1 cellular context compared by ENCODE assay signal in the genomic region with DNA sequence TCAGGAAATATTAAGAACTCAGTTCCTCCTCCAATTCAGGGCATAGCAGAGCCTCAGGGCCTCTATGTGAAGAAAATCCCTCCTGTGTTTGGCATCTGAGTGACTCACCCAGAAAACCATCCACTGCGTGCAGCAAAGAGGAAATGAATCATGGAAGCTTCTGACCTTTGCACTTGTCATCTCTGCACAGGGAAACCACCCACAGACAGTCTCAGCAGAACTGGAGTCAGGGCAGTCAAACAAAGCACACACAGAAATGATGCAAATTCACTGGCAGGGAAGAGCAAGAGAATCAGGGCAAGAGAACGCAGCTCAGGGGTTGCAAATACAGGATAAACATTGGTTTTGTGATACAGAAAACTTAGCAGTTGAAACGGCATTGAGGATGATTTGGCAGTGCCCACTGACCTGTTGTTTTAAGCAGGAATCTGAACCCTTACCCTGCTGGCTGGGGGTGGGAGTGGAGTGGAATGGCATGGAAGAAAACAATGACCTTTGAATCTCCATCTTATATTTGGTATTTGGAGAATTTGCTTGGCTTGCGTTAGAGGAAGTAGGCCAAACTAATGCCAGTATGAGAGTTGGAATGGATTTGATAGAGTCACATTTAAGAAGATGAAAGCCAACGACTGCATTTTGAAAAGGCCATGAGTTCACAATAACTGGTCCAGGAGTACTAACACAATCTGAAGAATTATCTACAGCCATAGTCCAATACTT.
A peak's percentile ranks its signal among the peaks of the same experiment; 100 is the strongest.
TF ChIP-seq lines count a peak whose summit lies in the region.

No MANE protein-coding gene starts in this region.

TF ChIP-seq in GM12878, 131 proteins besides CTCF, POLR2A, EP300 and RAD21 (continued from another document):
- TF ChIP-seq, protein P1, sequence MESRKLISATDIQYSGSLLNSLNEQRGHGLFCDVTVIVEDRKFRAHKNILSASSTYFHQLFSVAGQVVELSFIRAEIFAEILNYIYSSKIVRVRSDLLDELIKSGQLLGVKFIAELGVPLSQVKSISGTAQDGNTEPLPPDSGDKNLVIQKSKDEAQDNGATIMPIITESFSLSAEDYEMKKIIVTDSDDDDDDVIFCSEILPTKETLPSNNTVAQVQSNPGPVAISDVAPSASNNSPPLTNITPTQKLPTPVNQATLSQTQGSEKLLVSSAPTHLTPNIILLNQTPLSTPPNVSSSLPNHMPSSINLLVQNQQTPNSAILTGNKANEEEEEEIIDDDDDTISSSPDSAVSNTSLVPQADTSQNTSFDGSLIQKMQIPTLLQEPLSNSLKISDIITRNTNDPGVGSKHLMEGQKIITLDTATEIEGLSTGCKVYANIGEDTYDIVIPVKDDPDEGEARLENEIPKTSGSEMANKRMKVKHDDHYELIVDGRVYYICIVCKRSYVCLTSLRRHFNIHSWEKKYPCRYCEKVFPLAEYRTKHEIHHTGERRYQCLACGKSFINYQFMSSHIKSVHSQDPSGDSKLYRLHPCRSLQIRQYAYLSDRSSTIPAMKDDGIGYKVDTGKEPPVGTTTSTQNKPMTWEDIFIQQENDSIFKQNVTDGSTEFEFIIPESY (IDR thresholded peaks at IDR 0.05), result no peak
- TF ChIP-seq BACH1 (IDR thresholded peaks at IDR 0.05; ENCODE audit: borderline replicate concordance) (peak; percentile 85; the same call in 1 of the 2 replicates), NR2F1 (conservative IDR thresholded peaks at IDR 0.05) (peak; percentile 100), IKZF2 (IDR thresholded peaks at IDR 0.05) (peak; percentile 98), ZNF622 (IDR thresholded peaks at IDR 0.05) (no peak), SP1 (IDR thresholded peaks at IDR 0.05; ENCODE audit: low read depth, low read length) (peak; percentile 85), ZNF384 (IDR thresholded peaks at IDR 0.05; ENCODE audit: borderline replicate concordance, low read depth, low read length) (peak; percentile 26; the same call in 1 of the 2 replicates), TCF7 (IDR thresholded peaks at IDR 0.05; ENCODE audit: borderline replicate concordance) (peak; percentile 70), EED (IDR thresholded peaks at IDR 0.05; ENCODE audit: low read depth) (peak; percentile 94), TBL1XR1 (IDR thresholded peaks at IDR 0.05; ENCODE audit: low read depth, low read length) (peak; percentile 65; the same call in 1 of the 2 replicates), KAT2A (conservative IDR thresholded peaks at IDR 0.05; ENCODE audit: control insufficient read depth, low read depth, low read length) (no peak), EGR1 (IDR thresholded peaks at IDR 0.05; ENCODE audit: borderline replicate concordance in 1 of 2, low read depth in 2 of 2, low read length in 2 of 2) (peak in 1 of 2 experiments; percentile 59; a peak in 1 of 3 replicates), IKZF1 (conservative IDR thresholded peaks at IDR 0.05) (peak; percentile 98), ZNF217 (IDR thresholded peaks at IDR 0.05) (0 out of 2 replicates have a peak, but pooled peaks have one; percentile 28), SREBF2 (IDR thresholded peaks at IDR 0.05; ENCODE audit: low read length) (no peak), TCF12 (IDR thresholded peaks at IDR 0.05; ENCODE audit: low read depth, low read length) (peak; percentile 81), IRF4 (IDR thresholded peaks at IDR 0.05; ENCODE audit: low read depth, low read length) (peak; percentile 85; the same call in 1 of the 2 replicates), RELA (IDR thresholded peaks at IDR 0.05; ENCODE audit: borderline replicate concordance, partially characterized antibody) (peak; percentile 64), SMARCA5 (IDR thresholded peaks at IDR 0.05) (no peak), JUNB (IDR thresholded peaks at IDR 0.05) (peak; percentile 86), FOS (IDR thresholded peaks at IDR 0.05; ENCODE audit: borderline replicate concordance, extremely low read depth, insufficient read length) (no peak), JUND (IDR thresholded peaks at IDR 0.05; ENCODE audit: low read depth, low read length) (peak; percentile 89; the same call in 1 of the 2 replicates), SIN3A (IDR thresholded peaks at IDR 0.05; ENCODE audit: low read depth, low read length) (no peak), MXI1 (IDR thresholded peaks at IDR 0.05; ENCODE audit: low read depth, low read length) (peak; percentile 3; the same call in 1 of the 2 replicates), MYB (IDR thresholded peaks at IDR 0.05; ENCODE audit: borderline replicate concordance, low read depth, low read length) (no peak), ESRRA (IDR thresholded peaks at IDR 0.05; ENCODE audit: low read length) (no peak), ZBED1 (IDR thresholded peaks at IDR 0.05; ENCODE audit: borderline replicate concordance) (peak; percentile 73; the same call in 1 of the 2 replicates), PAX5 (IDR thresholded peaks at IDR 0.05; ENCODE audit: borderline replicate concordance, low read depth, low read length) (peak; percentile 91)
- TF ChIP-seq, protein P2, sequence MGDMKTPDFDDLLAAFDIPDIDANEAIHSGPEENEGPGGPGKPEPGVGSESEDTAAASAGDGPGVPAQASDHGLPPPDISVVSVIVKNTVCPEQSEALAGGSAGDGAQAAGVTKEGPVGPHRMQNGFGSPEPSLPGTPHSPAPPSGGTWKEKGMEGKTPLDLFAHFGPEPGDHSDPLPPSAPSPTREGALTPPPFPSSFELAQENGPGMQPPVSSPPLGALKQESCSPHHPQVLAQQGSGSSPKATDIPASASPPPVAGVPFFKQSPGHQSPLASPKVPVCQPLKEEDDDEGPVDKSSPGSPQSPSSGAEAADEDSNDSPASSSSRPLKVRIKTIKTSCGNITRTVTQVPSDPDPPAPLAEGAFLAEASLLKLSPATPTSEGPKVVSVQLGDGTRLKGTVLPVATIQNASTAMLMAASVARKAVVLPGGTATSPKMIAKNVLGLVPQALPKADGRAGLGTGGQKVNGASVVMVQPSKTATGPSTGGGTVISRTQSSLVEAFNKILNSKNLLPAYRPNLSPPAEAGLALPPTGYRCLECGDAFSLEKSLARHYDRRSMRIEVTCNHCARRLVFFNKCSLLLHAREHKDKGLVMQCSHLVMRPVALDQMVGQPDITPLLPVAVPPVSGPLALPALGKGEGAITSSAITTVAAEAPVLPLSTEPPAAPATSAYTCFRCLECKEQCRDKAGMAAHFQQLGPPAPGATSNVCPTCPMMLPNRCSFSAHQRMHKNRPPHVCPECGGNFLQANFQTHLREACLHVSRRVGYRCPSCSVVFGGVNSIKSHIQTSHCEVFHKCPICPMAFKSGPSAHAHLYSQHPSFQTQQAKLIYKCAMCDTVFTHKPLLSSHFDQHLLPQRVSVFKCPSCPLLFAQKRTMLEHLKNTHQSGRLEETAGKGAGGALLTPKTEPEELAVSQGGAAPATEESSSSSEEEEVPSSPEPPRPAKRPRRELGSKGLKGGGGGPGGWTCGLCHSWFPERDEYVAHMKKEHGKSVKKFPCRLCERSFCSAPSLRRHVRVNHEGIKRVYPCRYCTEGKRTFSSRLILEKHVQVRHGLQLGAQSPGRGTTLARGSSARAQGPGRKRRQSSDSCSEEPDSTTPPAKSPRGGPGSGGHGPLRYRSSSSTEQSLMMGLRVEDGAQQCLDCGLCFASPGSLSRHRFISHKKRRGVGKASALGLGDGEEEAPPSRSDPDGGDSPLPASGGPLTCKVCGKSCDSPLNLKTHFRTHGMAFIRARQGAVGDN (IDR thresholded peaks at IDR 0.05), result peak; percentile 98
- TF ChIP-seq, protein P3, sequence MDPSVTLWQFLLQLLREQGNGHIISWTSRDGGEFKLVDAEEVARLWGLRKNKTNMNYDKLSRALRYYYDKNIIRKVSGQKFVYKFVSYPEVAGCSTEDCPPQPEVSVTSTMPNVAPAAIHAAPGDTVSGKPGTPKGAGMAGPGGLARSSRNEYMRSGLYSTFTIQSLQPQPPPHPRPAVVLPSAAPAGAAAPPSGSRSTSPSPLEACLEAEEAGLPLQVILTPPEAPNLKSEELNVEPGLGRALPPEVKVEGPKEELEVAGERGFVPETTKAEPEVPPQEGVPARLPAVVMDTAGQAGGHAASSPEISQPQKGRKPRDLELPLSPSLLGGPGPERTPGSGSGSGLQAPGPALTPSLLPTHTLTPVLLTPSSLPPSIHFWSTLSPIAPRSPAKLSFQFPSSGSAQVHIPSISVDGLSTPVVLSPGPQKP (IDR thresholded peaks at IDR 0.05; ENCODE audit: low read depth, low read length), result no peak
- TF ChIP-seq, protein P4, sequence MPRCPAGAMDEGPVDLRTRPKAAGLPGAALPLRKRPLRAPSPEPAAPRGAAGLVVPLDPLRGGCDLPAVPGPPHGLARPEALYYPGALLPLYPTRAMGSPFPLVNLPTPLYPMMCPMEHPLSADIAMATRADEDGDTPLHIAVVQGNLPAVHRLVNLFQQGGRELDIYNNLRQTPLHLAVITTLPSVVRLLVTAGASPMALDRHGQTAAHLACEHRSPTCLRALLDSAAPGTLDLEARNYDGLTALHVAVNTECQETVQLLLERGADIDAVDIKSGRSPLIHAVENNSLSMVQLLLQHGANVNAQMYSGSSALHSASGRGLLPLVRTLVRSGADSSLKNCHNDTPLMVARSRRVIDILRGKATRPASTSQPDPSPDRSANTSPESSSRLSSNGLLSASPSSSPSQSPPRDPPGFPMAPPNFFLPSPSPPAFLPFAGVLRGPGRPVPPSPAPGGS (IDR thresholded peaks at IDR 0.05; ENCODE audit: borderline replicate concordance, insufficient read depth, low read depth, low read length, poor library complexity, severe bottlenecking), result peak; percentile 84
- TF ChIP-seq, protein P5, sequence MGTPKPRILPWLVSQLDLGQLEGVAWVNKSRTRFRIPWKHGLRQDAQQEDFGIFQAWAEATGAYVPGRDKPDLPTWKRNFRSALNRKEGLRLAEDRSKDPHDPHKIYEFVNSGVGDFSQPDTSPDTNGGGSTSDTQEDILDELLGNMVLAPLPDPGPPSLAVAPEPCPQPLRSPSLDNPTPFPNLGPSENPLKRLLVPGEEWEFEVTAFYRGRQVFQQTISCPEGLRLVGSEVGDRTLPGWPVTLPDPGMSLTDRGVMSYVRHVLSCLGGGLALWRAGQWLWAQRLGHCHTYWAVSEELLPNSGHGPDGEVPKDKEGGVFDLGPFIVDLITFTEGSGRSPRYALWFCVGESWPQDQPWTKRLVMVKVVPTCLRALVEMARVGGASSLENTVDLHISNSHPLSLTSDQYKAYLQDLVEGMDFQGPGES (IDR thresholded peaks at IDR 0.05), result no peak
- TF ChIP-seq, protein P6, sequence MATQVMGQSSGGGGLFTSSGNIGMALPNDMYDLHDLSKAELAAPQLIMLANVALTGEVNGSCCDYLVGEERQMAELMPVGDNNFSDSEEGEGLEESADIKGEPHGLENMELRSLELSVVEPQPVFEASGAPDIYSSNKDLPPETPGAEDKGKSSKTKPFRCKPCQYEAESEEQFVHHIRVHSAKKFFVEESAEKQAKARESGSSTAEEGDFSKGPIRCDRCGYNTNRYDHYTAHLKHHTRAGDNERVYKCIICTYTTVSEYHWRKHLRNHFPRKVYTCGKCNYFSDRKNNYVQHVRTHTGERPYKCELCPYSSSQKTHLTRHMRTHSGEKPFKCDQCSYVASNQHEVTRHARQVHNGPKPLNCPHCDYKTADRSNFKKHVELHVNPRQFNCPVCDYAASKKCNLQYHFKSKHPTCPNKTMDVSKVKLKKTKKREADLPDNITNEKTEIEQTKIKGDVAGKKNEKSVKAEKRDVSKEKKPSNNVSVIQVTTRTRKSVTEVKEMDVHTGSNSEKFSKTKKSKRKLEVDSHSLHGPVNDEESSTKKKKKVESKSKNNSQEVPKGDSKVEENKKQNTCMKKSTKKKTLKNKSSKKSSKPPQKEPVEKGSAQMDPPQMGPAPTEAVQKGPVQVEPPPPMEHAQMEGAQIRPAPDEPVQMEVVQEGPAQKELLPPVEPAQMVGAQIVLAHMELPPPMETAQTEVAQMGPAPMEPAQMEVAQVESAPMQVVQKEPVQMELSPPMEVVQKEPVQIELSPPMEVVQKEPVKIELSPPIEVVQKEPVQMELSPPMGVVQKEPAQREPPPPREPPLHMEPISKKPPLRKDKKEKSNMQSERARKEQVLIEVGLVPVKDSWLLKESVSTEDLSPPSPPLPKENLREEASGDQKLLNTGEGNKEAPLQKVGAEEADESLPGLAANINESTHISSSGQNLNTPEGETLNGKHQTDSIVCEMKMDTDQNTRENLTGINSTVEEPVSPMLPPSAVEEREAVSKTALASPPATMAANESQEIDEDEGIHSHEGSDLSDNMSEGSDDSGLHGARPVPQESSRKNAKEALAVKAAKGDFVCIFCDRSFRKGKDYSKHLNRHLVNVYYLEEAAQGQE (IDR thresholded peaks at IDR 0.05; ENCODE audit: low read depth, low read length), result no peak; the same call in 1 of the 2 replicates
